ENCODE assay signal across 9 cellular contexts in genomic region chr3:129604223-129604941, GRCh38. TPM values are rescaled to one million over a fixed set of nuclear protein-coding genes. Genes with fewer than 3 reads are reported as not detected.
A peak's percentile ranks its signal among the peaks of the same experiment; 100 is the strongest.
DNase-seq lines count a peak whose midpoint lies in the region; ATAC-seq, FAIRE-seq and TF ChIP-seq lines count a peak whose summit lies in the region.
"Had no signal": no experiment of that assay in that cellular context is flagged by ENCODE, and none has a peak within 500 bp of the region (broad histone marks: within the 10 kb centered on the region; RNA-seq: fewer than 3 reads in every experiment).

No MANE protein-coding gene starts in this region.

- H3K9me3 ChIP-seq in HepG2 (ENCODE audit: low read length) (no peaks in the 10 kb centered on the region), subcutaneous abdominal adipose tissue (ENCODE audit: control insufficient read depth in 5 of 5, low read length in 5 of 5) (peaks cover 0 to 3% (median 0%) of the 10 kb centered on the region in 5 donors)

- POLR2A ChIA-PET in HepG2 (lab: Yijun Ruan, JAX), result interaction anchor here (0.8 to 1.9 kb wide), 4 partner anchors 9 to 45 kb away, joined by 3 to 42 read pairs (median 7); no protein-coding TSS in a partner anchor

- intact Hi-C loops in HepG2 (cut with micrococcal nuclease; ENCODE audit: unreplicated experiment), result no loop called here

- no peak overlapping the region for H2AFZ ChIP-seq in HepG2 (ENCODE audit: low read length)

- peak overlapping the region; percentile 62 for H3K9ac ChIP-seq in HepG2 (ENCODE audit: insufficient read depth, low read depth, low read length)
- peak overlapping the region; percentile 48 to 100 (median 59) for H3K9ac ChIP-seq in subcutaneous abdominal adipose tissue (ENCODE audit: low read length in 5 of 5)

- no peak for TF ChIP-seq RAD21 in HepG2 (CRISPR knock-in tag; IDR thresholded peaks at IDR 0.05)

- H3K79me2 ChIP-seq in HepG2 (ENCODE audit: insufficient read depth, low read length), result peaks cover 64% of the 10 kb centered on the region

- ATAC-seq in HepG2 (no peak), GM21423 (IDR thresholded peaks at IDR 0.05; ENCODE audit: unreplicated experiment) (no peak)

- H3K4me3 ChIP-seq in astrocyte of the cerebellum (ENCODE audit: low read depth, low read length) (peak overlapping the region; percentile 50), HepG2 (replicated peaks in 1 of 3; ENCODE audit: insufficient read depth in 1 of 3, low read depth in 2 of 3, low read length in 3 of 3) (peak overlapping the region; percentile 61 to 92 (median 91)), subcutaneous abdominal adipose tissue (ENCODE audit: low read depth in 1 of 5, low read length in 5 of 5) (peak overlapping the region; percentile 75 to 95 (median 80))

- H3K27me3 ChIP-seq in HepG2 (ENCODE audit: control insufficient read depth in 1 of 2, insufficient read depth in 2 of 2, low read length in 2 of 2) (no peaks in the 10 kb centered on the region; a peak in 1 of 5 replicates), subcutaneous abdominal adipose tissue (ENCODE audit: control insufficient read depth in 5 of 5, insufficient read depth in 4 of 5, low read length in 5 of 5) (peaks cover 0 to 6% (median 0%) of the 10 kb centered on the region in 5 donors)

- CTCF ChIA-PET in HepG2 (lab: Yijun Ruan, JAX; ENCODE audit: low intra/inter-chr PET ratio, low total read pairs), result no interaction called here

- H3K36me3 ChIP-seq in HepG2 (replicated peaks in 1 of 2; ENCODE audit: control insufficient read depth in 1 of 2, insufficient read depth in 2 of 2, low read length in 2 of 2) (peaks cover 0 to 5% of the 10 kb centered on the region in 2 experiments; a peak in 2 of 5 replicates), subcutaneous abdominal adipose tissue (ENCODE audit: control insufficient read depth in 5 of 5, insufficient read depth in 5 of 5, low read length in 5 of 5) (peaks cover 0 to 14% (median 5%) of the 10 kb centered on the region in 5 donors)

- TF ChIP-seq CTCF in astrocyte of the cerebellum (IDR thresholded peaks at IDR 0.05; ENCODE audit: low read depth, low read length, missing control alignments) (no peak), HepG2 (CRISPR knock-in tag; IDR thresholded peaks at IDR 0.05) (no peak)

- H3K4me1 ChIP-seq in HepG2 (ENCODE audit: insufficient read depth, low read length) (peaks cover 74% of the 10 kb centered on the region), subcutaneous abdominal adipose tissue (ENCODE audit: control insufficient read depth in 5 of 5, insufficient read depth in 5 of 5, low read length in 5 of 5) (peaks cover 37 to 93% (median 82%) of the 10 kb centered on the region in 5 donors)

- no peak for TF ChIP-seq EP300 in HepG2 (IDR thresholded peaks at IDR 0.05; ENCODE audit: low read depth in 2 of 2, low read length in 2 of 2)
- no peak for TF ChIP-seq EP300 in HepG2 (CRISPR knock-in tag; IDR thresholded peaks at IDR 0.05; ENCODE audit: borderline replicate concordance)

- no peak for FAIRE-seq in HepG2 (lab: Jason Lieb, UNC)

- TF ChIP-seq POLR2A in HepG2 (IDR thresholded peaks at IDR 0.05; ENCODE audit: insufficient read depth in 1 of 2, low read depth in 2 of 2, low read length in 2 of 2), result no peak

- peaks cover 40% of the 10 kb centered on the region for H4K20me1 ChIP-seq in HepG2 (ENCODE audit: insufficient read depth, low read length)

- H3K27ac ChIP-seq in HepG2 (ENCODE audit: extremely low read length, insufficient read depth, low read length), result no peak overlapping the region
- H3K27ac ChIP-seq in subcutaneous abdominal adipose tissue (ENCODE audit: low read depth, low read length), result peak overlapping the region; percentile 97

- peak; percentile 16 for DNase-seq in NCI-H1105 treated with DMSO at 0.1 percent for 48 hours (lab: John Stamatoyannopoulos, UW)
- no peak for DNase-seq in NCI-H1105 (lab: John Stamatoyannopoulos, UW)
- DNase-seq in astrocyte of the cerebellum (ENCODE audit: low read depth), result no peak
- DNase-seq in HepG2 (ENCODE audit: low spot score), result no peak
- DNase-seq in NCI-H146 treated with DMSO at 0.1 percent for 48 hours (lab: John Stamatoyannopoulos, UW; ENCODE audit: unreplicated experiment), result no peak
- DNase-seq in cortex of kidney (lab: John Stamatoyannopoulos, UW), result no peak
- DNase-seq: ACHN had no signal

- TSS peak; percentile 63 for BruUV-seq in HepG2 (replicated peaks; lab: Mats Ljungman, UMichigan)

- in situ Hi-C loops in astrocyte of the cerebellum (cut with HindIII; ENCODE audit: low sequenced_read_pairs) (no loop called here), HepG2 (cut with HindIII; ENCODE audit: extremely low pct_ligation_motif_present, low pct_unique_long_range_greater_than_20kb) (no loop called here)

- peak overlapping the region; percentile 99 for H3K4me2 ChIP-seq in HepG2 (ENCODE audit: low read depth, low read length)

- WGBS in HepG2 (ENCODE audit: low lambda C conversion rate), result 24% methylated on average over 9 of the region's 9 CpGs

TF ChIP-seq in HepG2, 621 proteins besides CTCF, POLR2A, EP300 and RAD21:
- TF ChIP-seq ZMYM3 (CRISPR knock-in tag; IDR thresholded peaks at IDR 0.05) (peak; percentile 80), BRD4 (CRISPR knock-in tag; IDR thresholded peaks at IDR 0.05) (no peak), REL (CRISPR knock-in tag; conservative IDR thresholded peaks at IDR 0.05) (0 out of 2 replicates have a peak, but pooled peaks have one; percentile 12), AGO2 (optimal IDR thresholded peaks at IDR 0.05; ENCODE audit: low read depth, low read length) (peak; percentile 33), ZNF768 (CRISPR knock-in tag; IDR thresholded peaks at IDR 0.05) (peak; percentile 95)

RNA-seq across cellular contexts. Expression of gene PLXND1, which starts 2.1 kb away (rescaled TPM):
- total RNA-seq in HepG2 (2016; rRNA removed; fragmentation: Illumina TruSeq; extraction: Trizol), result 15.9 and 25.3 TPM in 2 replicates
- 6.6 and 10.2 TPM in 2 replicates for total RNA-seq in HepG2 (2016; cell fraction: cytosol; rRNA removed; fragmentation: Illumina TruSeq; extraction: Trizol; ENCODE audit: low read depth)
- total RNA-seq in HepG2 (2016; cell fraction: insoluble cytoplasmic fraction; rRNA removed; fragmentation: Illumina TruSeq; extraction: Trizol), result 17.4 and 18.7 TPM in 2 replicates
- 20.1 and 23.5 TPM in 2 replicates for total RNA-seq in HepG2 (2016; cell fraction: membrane; rRNA removed; fragmentation: Illumina TruSeq; extraction: Trizol)
- 31.2 and 42.9 TPM in 2 replicates for total RNA-seq in HepG2 (2016; cell fraction: nucleus; rRNA removed; fragmentation: Illumina TruSeq; extraction: Trizol)
- 42.0 and 51.9 TPM in 2 replicates for polyA plus RNA-seq in HepG2 (2011; rRNA removed)
- polyA plus RNA-seq in HepG2 (2011; cell fraction: cytosol; rRNA removed), result 32.8 and 38.1 TPM in 2 replicates
- polyA plus RNA-seq in HepG2 (2011; cell fraction: nucleus; rRNA removed), result 227 and 266 TPM in 2 replicates
- polyA plus RNA-seq in HepG2 (2012), result 48.7 and 95.9 TPM in 2 replicates
- 4.4 and 4.6 TPM in 2 replicates for polyA plus RNA-seq in HepG2 (2016; cell fraction: cytosol; fragmentation: Illumina TruSeq; extraction: Trizol; ENCODE audit: low read depth)
- polyA plus RNA-seq in HepG2 (2016; cell fraction: insoluble cytoplasmic fraction; fragmentation: Illumina TruSeq; extraction: Trizol; ENCODE audit: low read depth), result 20.5 and 26.7 TPM in 2 replicates
- polyA plus RNA-seq in HepG2 (2016; cell fraction: membrane; fragmentation: Illumina TruSeq; extraction: Trizol; ENCODE audit: low read depth), result 14.3 and 14.5 TPM in 2 replicates
- polyA plus RNA-seq in HepG2 (2016; cell fraction: nucleus; fragmentation: Illumina TruSeq; extraction: Trizol; ENCODE audit: insufficient read depth, low read depth), result 87.9 and 89.2 TPM in 2 replicates
- 25.6 and 59.9 TPM in 2 replicates for polyA minus RNA-seq in HepG2 (2011; rRNA and poly(A)+ RNA removed; ENCODE audit: low replicate concordance)
- polyA minus RNA-seq in HepG2 (2011; cell fraction: cytosol; rRNA and poly(A)+ RNA removed), result 30.9 and 54.1 TPM in 2 replicates
- 61.7 and 71.7 TPM in 2 replicates for polyA minus RNA-seq in HepG2 (2011; cell fraction: nucleus; rRNA and poly(A)+ RNA removed)
